29 cellular contexts compared by ENCODE assay signal in genomic region chr7:102834466-102834865, GRCh38.
DNase-seq lines count a peak whose midpoint lies in the region; ATAC-seq and TF ChIP-seq lines count a peak whose summit lies in the region.
"Had no signal": no experiment of that assay in that cellular context is flagged by ENCODE, and none has a peak within 500 bp of the region (broad histone marks: within the 10 kb centered on the region; RNA-seq: fewer than 3 reads in every experiment).

No MANE protein-coding gene starts in this region.

- H3K79me2 ChIP-seq in HCT116 (ENCODE audit: insufficient read depth, low read length) (no peaks in the 10 kb centered on the region), PC-9 (ENCODE audit: low read depth) (no peaks in the 10 kb centered on the region)
- H3K79me2 ChIP-seq: hepatocyte had no signal

- H3K4me1 ChIP-seq in HCT116 (ENCODE audit: control insufficient read depth in 1 of 2, insufficient read depth in 2 of 2, low read length in 2 of 2) (peaks cover 9 to 28% of the 10 kb centered on the region in 2 experiments), PC-9 (replicated peaks; ENCODE audit: insufficient read depth) (peaks cover 19% of the 10 kb centered on the region), skeletal muscle satellite cell (ENCODE audit: control insufficient read depth, insufficient read depth, low read length) (peaks cover 28% of the 10 kb centered on the region)
- H3K4me1 ChIP-seq: gastroesophageal sphincter had no signal

- H3K36me3 Mint-ChIP-seq in chondrocyte (ENCODE audit: low read depth), result peaks cover 7% of the 10 kb centered on the region
- H3K36me3 Mint-ChIP-seq in stimulated activated effector memory CD8-positive, alpha-beta T cell treated with anti-CD3 and anti-CD28 coated beads, Interleukin-12 subunit alpha, Interleukin-12 subunit beta, amount 100 ng/mL, for 72 hours, result no peaks in the 10 kb centered on the region
- H3K36me3 Mint-ChIP-seq: natural killer cell had no signal

- BruUV-seq in HCT116 (replicated peaks; lab: Mats Ljungman, UMichigan), result no TSS peak
- no TSS peak for BruUV-seq in PC-9 (replicated peaks; lab: Mats Ljungman, UMichigan)

- ATAC-seq in HCT116 (no peak), HG03565 (IDR thresholded peaks at IDR 0.05; ENCODE audit: unreplicated experiment) (no peak)
- ATAC-seq in stimulated activated effector memory CD8-positive, alpha-beta T cell treated with anti-CD3 and anti-CD28 coated beads, Interleukin-12 subunit alpha, Interleukin-12 subunit beta, amount 100 ng/mL, for 72 hours, result no peak
- ATAC-seq: gastroesophageal sphincter, mucosa of descending colon, natural killer cell, psoas muscle, sciatic nerve, T-helper 17 cell had no signal

- RAD21 ChIA-PET in HCT116 (lab: Charles Lee; ENCODE audit: low non-redundant PET in 1 of 2, low total read pairs in 2 of 2, uncharacterized antibody in 2 of 2, unreplicated experiment in 2 of 2), result no interaction called here

- no peak overlapping the region for H3K4me3 Mint-ChIP-seq in chondrocyte (ENCODE audit: unreplicated experiment)
- no peak overlapping the region for H3K4me3 Mint-ChIP-seq in stimulated activated effector memory CD8-positive, alpha-beta T cell treated with anti-CD3 and anti-CD28 coated beads, Interleukin-12 subunit alpha, Interleukin-12 subunit beta, amount 100 ng/mL, for 72 hours
- H3K4me3 Mint-ChIP-seq: CD14-positive monocyte, natural killer cell, T-helper 17 cell had no signal

- H4K20me1 ChIP-seq in HCT116 (ENCODE audit: insufficient read depth), result no peaks in the 10 kb centered on the region
- H4K20me1 ChIP-seq in PC-9 (ENCODE audit: insufficient read depth), result no peaks in the 10 kb centered on the region

- H3K27ac ChIP-seq in HCT116 (ENCODE audit: low read depth, low read length) (no peak overlapping the region), PC-9 (no peak overlapping the region)
- H3K27ac ChIP-seq: esophagus muscularis mucosa, gastroesophageal sphincter, psoas muscle, transverse colon had no signal

- DNase-seq in HCT116 (ENCODE audit: low read depth, low spot score), result no peak
- no peak for DNase-seq in PC-9
- no peak for DNase-seq in chondrocyte (ENCODE audit: low spot score)
- no peak for DNase-seq in GF-D8 (lab: John Stamatoyannopoulos, UW)
- no peak for DNase-seq in stimulated activated effector memory CD8-positive, alpha-beta T cell treated with anti-CD3 and anti-CD28 coated beads, Interleukin-12 subunit alpha, Interleukin-12 subunit beta, amount 100 ng/mL, for 72 hours (ENCODE audit: low spot score in 2 of 2)
- DNase-seq: activated CD4-positive, alpha-beta T cell treated with anti-CD3 and anti-CD28 coated beads, Interleukin-2, amount 50 U/mL, for 4 hours; activated naive CD4-positive, alpha-beta T cell treated with Interleukin-2 at 50 U/mL for 16 hours; Calu3; cerebellar nuclear complex; DMS79 treated with DMSO at 0.1 percent for 48 hours; mucosa of descending colon; natural killer cell; NCI-H146; NCI-H2107; NCI-H748 treated with DMSO at 0.1 percent for 48 hours; nucleus accumbens; psoas muscle; stimulated activated CD4-positive, alpha-beta T cell treated with anti-CD3 and anti-CD28 coated beads, Interleukin-4, amount 100 ng/mL, for 4 hours; T-helper 17 cell; transverse colon had no signal

- H3K4me1 Mint-ChIP-seq in chondrocyte (ENCODE audit: low read depth), result peaks cover 43% of the 10 kb centered on the region
- H3K4me1 Mint-ChIP-seq in stimulated activated effector memory CD8-positive, alpha-beta T cell treated with anti-CD3 and anti-CD28 coated beads, Interleukin-12 subunit alpha, Interleukin-12 subunit beta, amount 100 ng/mL, for 72 hours, result peaks cover 6% of the 10 kb centered on the region
- H3K4me1 Mint-ChIP-seq: CD14-positive monocyte, natural killer cell, T-helper 17 cell had no signal

- no peak overlapping the region for H3K9ac ChIP-seq in HCT116 (ENCODE audit: low read length)
- H3K9ac ChIP-seq in skeletal muscle satellite cell (ENCODE audit: low read depth, low read length), result no peak overlapping the region

- H3K4me3 ChIP-seq in HCT116 (replicated peaks in 1 of 2; ENCODE audit: low read depth in 1 of 2, low read length in 2 of 2) (no peak overlapping the region), PC-9 (no peak overlapping the region), skeletal muscle satellite cell (ENCODE audit: low read length) (no peak overlapping the region)
- H3K4me3 ChIP-seq: esophagus muscularis mucosa, gastroesophageal sphincter, hepatocyte, lung, mucosa of descending colon, psoas muscle, transverse colon had no signal

- H2AFZ ChIP-seq in HCT116 (ENCODE audit: low read depth, low read length, poor library complexity, severe bottlenecking) (no peak overlapping the region), PC-9 (no peak overlapping the region)
- H2AFZ ChIP-seq: hepatocyte had no signal

- H3K4me2 ChIP-seq in HCT116 (ENCODE audit: low read length) (peak overlapping the region; percentile 53; the same call in 1 of the 2 replicates), PC-9 (peak overlapping the region; percentile 28; the same call in 1 of the 2 replicates), skeletal muscle satellite cell (ENCODE audit: low read length) (peak overlapping the region; percentile 23)

- H3K9me2 ChIP-seq in HCT116 (ENCODE audit: insufficient read depth), result no peaks in the 10 kb centered on the region
- no peaks in the 10 kb centered on the region for H3K9me2 ChIP-seq in PC-9 (ENCODE audit: insufficient read depth)

- H3K27ac Mint-ChIP-seq in chondrocyte (ENCODE audit: unreplicated experiment), result peak overlapping the region; percentile 4
- no peak overlapping the region for H3K27ac Mint-ChIP-seq in stimulated activated effector memory CD8-positive, alpha-beta T cell treated with anti-CD3 and anti-CD28 coated beads, Interleukin-12 subunit alpha, Interleukin-12 subunit beta, amount 100 ng/mL, for 72 hours
- H3K27ac Mint-ChIP-seq: natural killer cell, T-helper 17 cell had no signal

- H3K9me3 ChIP-seq in HCT116 (ENCODE audit: control insufficient read depth in 1 of 2, insufficient read depth in 1 of 2, low read depth in 1 of 2, low read length in 2 of 2) (no peaks in the 10 kb centered on the region), PC-9 (ENCODE audit: insufficient read depth, low read depth) (peaks cover 5% of the 10 kb centered on the region; the same call in 1 of the 2 replicates), skeletal muscle satellite cell (replicated peaks; ENCODE audit: low read length) (no peaks in the 10 kb centered on the region)
- H3K9me3 ChIP-seq: esophagus muscularis mucosa, gastroesophageal sphincter, mucosa of descending colon, psoas muscle, transverse colon had no signal

- no peaks in the 10 kb centered on the region for H3K27me3 ChIP-seq in HCT116 (ENCODE audit: insufficient read depth, low read length)
- H3K27me3 ChIP-seq in PC-9 (ENCODE audit: insufficient read depth, low read depth), result no peaks in the 10 kb centered on the region
- H3K27me3 ChIP-seq in skeletal muscle satellite cell (ENCODE audit: control insufficient read depth, insufficient read depth, low read length), result no peaks in the 10 kb centered on the region
- H3K27me3 ChIP-seq: esophagus muscularis mucosa, gastroesophageal sphincter, hepatocyte, transverse colon had no signal

- H3F3A ChIP-seq in PC-9 (ENCODE audit: insufficient read depth, low read depth), result no peaks in the 10 kb centered on the region

- TF ChIP-seq RAD21 in HCT116 (IDR thresholded peaks at IDR 0.05; ENCODE audit: low read depth), result no peak

- no peaks in the 10 kb centered on the region for H3K9me3 Mint-ChIP-seq in chondrocyte (ENCODE audit: low read depth)
- no peaks in the 10 kb centered on the region for H3K9me3 Mint-ChIP-seq in stimulated activated effector memory CD8-positive, alpha-beta T cell treated with anti-CD3 and anti-CD28 coated beads, Interleukin-12 subunit alpha, Interleukin-12 subunit beta, amount 100 ng/mL, for 72 hours
- H3K9me3 Mint-ChIP-seq: natural killer cell had no signal

- POLR2A ChIA-PET in HCT116 (lab: Charles Lee) (no interaction called here), PC-9 (lab: Charles Lee; ENCODE audit: unreplicated experiment) (no interaction called here)

- no peak for TF ChIP-seq POLR2A in HCT116 (IDR thresholded peaks at IDR 0.05; ENCODE audit: borderline replicate concordance, extremely low read depth, insufficient read depth, insufficient read length)

- H3K36me3 ChIP-seq in HCT116 (ENCODE audit: control insufficient read depth in 1 of 2, insufficient read depth in 2 of 2, low read length in 2 of 2) (no peaks in the 10 kb centered on the region), PC-9 (ENCODE audit: low read depth) (no peaks in the 10 kb centered on the region), skeletal muscle satellite cell (ENCODE audit: insufficient read depth, low read length) (no peaks in the 10 kb centered on the region)
- H3K36me3 ChIP-seq: transverse colon had no signal

- CTCF ChIA-PET in HCT116 (lab: Charles Lee), result no interaction called here
- CTCF ChIA-PET in PC-9 (lab: Charles Lee), result no interaction called here

- H3K27me3 Mint-ChIP-seq in chondrocyte (ENCODE audit: low read depth), result no peaks in the 10 kb centered on the region
- H3K27me3 Mint-ChIP-seq: brain, T-helper 17 cell had no signal

- TF ChIP-seq CTCF in HCT116 (IDR thresholded peaks at IDR 0.05 in 2 of 3, conservative IDR thresholded peaks at IDR 0.05 in 1 of 3; ENCODE audit: borderline replicate concordance in 1 of 3, insufficient read depth in 1 of 3, low read depth in 2 of 3, low read length in 2 of 3) (no peak), PC-9 (conservative IDR thresholded peaks at IDR 0.05) (no peak), chondrocyte (IDR thresholded peaks at IDR 0.05) (no peak)

- intact Hi-C loops in HCT116 (cut with micrococcal nuclease) (no loop called here), PC-9 (cut with micrococcal nuclease; ENCODE audit: unreplicated experiment) (no loop called here)

TF ChIP-seq in HCT116, 20 proteins besides CTCF, POLR2A, EP300 and RAD21:
- TF ChIP-seq CEBPB (IDR thresholded peaks at IDR 0.05; ENCODE audit: low read depth) (no peak), ZNF274 (IDR thresholded peaks at IDR 0.05; ENCODE audit: low read depth, low read length) (no peak), YY1 (IDR thresholded peaks at IDR 0.05; ENCODE audit: extremely low read depth, insufficient replicate concordance, low read depth, low read length) (no peak), ELF1 (IDR thresholded peaks at IDR 0.05; ENCODE audit: borderline replicate concordance, low read depth) (no peak), FOSL1 (IDR thresholded peaks at IDR 0.05; ENCODE audit: low read depth) (no peak), TCF7L2 (IDR thresholded peaks at IDR 0.05; ENCODE audit: borderline replicate concordance, extremely low read depth, insufficient read depth, insufficient read length) (no peak)
